ENCODE assay signal across 18 cellular contexts in genomic region chr2:159744363-159744762, GRCh38. TPM values are rescaled to one million over a fixed set of nuclear protein-coding genes. Genes with fewer than 3 reads are reported as not detected.
DNase-seq lines count a peak whose midpoint lies in the region; ATAC-seq and TF ChIP-seq lines count a peak whose summit lies in the region.
"Had no signal": no experiment of that assay in that cellular context is flagged by ENCODE, and none has a peak within 500 bp of the region (broad histone marks: within the 10 kb centered on the region; RNA-seq: fewer than 3 reads in every experiment).

No MANE protein-coding gene starts in this region.

- peak; percentile 88 to 91 (median 91) for ATAC-seq in heart left ventricle
- ATAC-seq in HG03095 (IDR thresholded peaks at IDR 0.05; ENCODE audit: unreplicated experiment), result no peak
- ATAC-seq in left lobe of liver, result no peak
- ATAC-seq: sciatic nerve, T-helper 17 cell had no signal

- WGBS in heart left ventricle, 4 donors, result 20 to 42% (median 32%) methylated on average over 3 of the region's 3 CpGs

- peaks cover 0 to 30% (median 8%) of the 10 kb centered on the region in 12 donors for H3K4me1 ChIP-seq in heart left ventricle
- H3K4me1 ChIP-seq: ascending aorta had no signal

- no peaks in the 10 kb centered on the region for H3K27me3 ChIP-seq in heart left ventricle
- H3K27me3 ChIP-seq: ascending aorta had no signal

- TF ChIP-seq CTCF in heart left ventricle (IDR thresholded peaks at IDR 0.05), result no peak

- DNase-seq in EH (ENCODE audit: low read depth), result peak; percentile 93
- DNase-seq in SK-MEL-5 (ENCODE audit: low read depth, low spot score), result peak; percentile 29
- DNase-seq in heart left ventricle, result no peak
- peak; percentile 70 for DNase-seq in pulmonary artery endothelial cell (ENCODE audit: low read depth, low spot score)
- no peak for DNase-seq in NOMO-1 treated with DMSO at 0.1 percent for 48 hours (lab: John Stamatoyannopoulos, UW; ENCODE audit: unreplicated experiment)
- DNase-seq in left lobe of liver (ENCODE audit: low spot score), result no peak
- no peak for DNase-seq in activated effector memory CD4-positive, alpha-beta T cell treated with anti-CD3 and anti-CD28 coated beads, Interleukin-2, amount 50 U/mL, for 16 hours
- DNase-seq: activated CD4-positive, alpha-beta T cell treated with anti-CD3 and anti-CD28 coated beads for 4 hours; CD8-positive, alpha-beta memory T cell; midbrain; MM.1S; OCI-M1; substantia nigra; T-helper 17 cell had no signal

- peaks cover 0 to 88% (median 67%) of the 10 kb centered on the region in 9 donors for H3K36me3 ChIP-seq in heart left ventricle

- H3K9me3 ChIP-seq in heart left ventricle, result no peaks in the 10 kb centered on the region
- H3K9me3 ChIP-seq: ascending aorta had no signal

- intact Hi-C loops in heart left ventricle (cut with DNase I), result no loop called here

- TF ChIP-seq POLR2A in heart left ventricle (IDR thresholded peaks at IDR 0.05), result no peak

- peak overlapping the region; percentile 6 to 79 (median 48) for H3K27ac ChIP-seq in heart left ventricle
- H3K27ac ChIP-seq: epithelial cell of prostate had no signal

- in situ Hi-C loops in SK-MEL-5 (cut with HindIII; ENCODE audit: low pct_unique_long_range_greater_than_20kb, low sequenced_read_pairs), result no loop called here

- H3K4me3 ChIP-seq in heart left ventricle, result no peak overlapping the region
- H3K4me3 ChIP-seq: ascending aorta had no signal

RNA-seq across cellular contexts. Expression of gene MARCHF7, which starts 32.1 kb away (rescaled TPM):
- 76.6 and 81.9 TPM in 2 replicates for total RNA-seq in SK-MEL-5 (2014; rRNA removed; shearing (Covaris generic))
- 47.1 and 62.8 TPM in 2 replicates for polyA plus RNA-seq in SK-MEL-5 (2015; cell fraction: cytosol; rRNA removed)
- polyA plus RNA-seq in SK-MEL-5 (2015; cell fraction: nucleus; rRNA removed), result 142 and 150 TPM in 2 replicates
- 10 to 100 TPM; 69.8 to 97.9 (median 84.4) TPM for total RNA-seq in heart left ventricle
- 10 to 100 TPM; 16.9 to 57.7 TPM for polyA plus RNA-seq in heart left ventricle
- 100 and 116 TPM in 2 replicates for total RNA-seq in pulmonary artery endothelial cell
- total RNA-seq in left lobe of liver, result 25.3 TPM

RNA-seq across cellular contexts. Expression of gene CD302, which starts 53.6 kb away (rescaled TPM):
- total RNA-seq in SK-MEL-5 (2014; rRNA removed; shearing (Covaris generic)), result 12.0 and 13.4 TPM in 2 replicates
- polyA plus RNA-seq in SK-MEL-5 (2015; cell fraction: cytosol; rRNA removed), result 13.9 and 18.4 TPM in 2 replicates
- 3.8 TPM in 2 replicates for polyA plus RNA-seq in SK-MEL-5 (2015; cell fraction: nucleus; rRNA removed)
- total RNA-seq in heart left ventricle (10 to 100 TPM in 7 of 9 donors, 1 to 10 TPM in 2; 9.0 to 24.9 (median 13.7) TPM), pulmonary artery endothelial cell (7.5 and 11.6 TPM in 2 replicates), left lobe of liver (98.8 TPM)
- 1 to 10 TPM; 5.2 to 8.3 TPM for polyA plus RNA-seq in heart left ventricle

Comparison
In these comparisons a context has a peak if more than half of its experiments do, and no peak if none do; other contexts are left out.
1. DNase-seq: peak in EH (single experiment), SK-MEL-5 (single experiment) and pulmonary artery endothelial cell (single experiment); none in heart left ventricle (0 of 5), NOMO-1 treated with DMSO at 0.1 percent for 48 hours (single experiment), left lobe of liver (single experiment) and activated effector memory CD4-positive, alpha-beta T cell treated with anti-CD3 and anti-CD28 coated beads, Interleukin-2, amount 50 U/mL, for 16 hours (single experiment).
2. ATAC-seq: peak in heart left ventricle (4 of 4); none in HG03095 (single experiment) and left lobe of liver (single experiment).